1 cellular context compared by ENCODE assay signal in genomic region chr13:41658057-41658642, GRCh38.
TF ChIP-seq lines count a peak whose summit lies in the region.

No MANE protein-coding gene starts in this region.

TF ChIP-seq in H1, 55 proteins besides CTCF, POLR2A, EP300 and RAD21:
- TF ChIP-seq RBBP5 (IDR thresholded peaks at IDR 0.05; ENCODE audit: borderline replicate concordance, low read depth, low read length) (no peak), FOSL1 (IDR thresholded peaks at IDR 0.05; ENCODE audit: insufficient read depth, low read depth, low read length) (no peak), SP2 (IDR thresholded peaks at IDR 0.05; ENCODE audit: low read length) (no peak), SIN3A (conservative IDR thresholded peaks at IDR 0.05 in 1 of 2, IDR thresholded peaks at IDR 0.05 in 1 of 2; ENCODE audit: low read depth in 1 of 2, low read length in 2 of 2) (no peak), BCL11A (IDR thresholded peaks at IDR 0.05; ENCODE audit: low read depth in 2 of 2, low read length in 2 of 2) (no peak), GABPA (IDR thresholded peaks at IDR 0.05; ENCODE audit: borderline replicate concordance, insufficient read depth, low read length) (no peak), SUZ12 (IDR thresholded peaks at IDR 0.05; ENCODE audit: low read length) (no peak), CBX5 (IDR thresholded peaks at IDR 0.05; ENCODE audit: low read depth, low read length) (no peak)
